Comparison of ENCODE assay signal across 26 cellular contexts in genomic region chr4:148263820-148264219, GRCh38.
"Had no signal": no experiment of that assay in that cellular context is flagged by ENCODE, and none has a peak within 500 bp of the region (broad histone marks: within the 10 kb centered on the region; RNA-seq: fewer than 3 reads in every experiment).

No MANE protein-coding gene starts in this region.

- H3K4me3 ChIP-seq: esophagus muscularis mucosa, gastrocnemius medialis, heart right ventricle, hepatocyte had no signal

- H3K9me3 ChIP-seq: esophagus muscularis mucosa, gastrocnemius medialis, heart right ventricle had no signal

- DNase-seq: activated CD4-positive, alpha-beta memory T cell treated with anti-CD3 and anti-CD28 coated beads, Interleukin-2, amount 10 ng/mL, durations not matched to agents 7 days and 5 days; activated CD4-positive, alpha-beta T cell treated with anti-CD3 and anti-CD28 coated beads for 36 hours; activated CD4-positive, alpha-beta T cell treated with anti-CD3 and anti-CD28 coated beads, Interleukin-2, amount 10 ng/mL, durations not matched to agents 24 days and 14 days; activated CD4-positive, CD25-positive, alpha-beta regulatory T cell; activated CD4-positive, CD25-positive, alpha-beta regulatory T cell treated with anti-CD3 and anti-CD28 coated beads, Interleukin-2, amount 50 U/mL, for 72 hours; activated effector memory CD4-positive, alpha-beta T cell treated with Interleukin-2 at 50 U/mL for 16 hours; activated gamma-delta T cell treated with Interleukin-2 at 50 U/mL for 16 hours; activated naive CD4-positive, alpha-beta T cell treated with anti-CD3 and anti-CD28 coated beads, Interleukin-2, amount 50 U/mL, for 16 hours; activated naive CD4-positive, alpha-beta T cell treated with Interleukin-2 at 50 U/mL for 16 hours; activated T-cell treated with anti-CD3 and anti-CD28 coated beads, Interleukin-2, amount 50 U/mL, for 4 hours; amniotic stem cell; anterior cingulate cortex; caudate nucleus; cortex of kidney; dermis blood vessel endothelial cell; effector CD4-positive, alpha-beta T cell; effector memory CD8-positive, alpha-beta T cell; erythroblast; foreskin keratinocyte; gastrocnemius medialis; heart right ventricle; T-helper 2 cell had no signal

- H3K27ac Mint-ChIP-seq: activated CD4-positive, alpha-beta memory T cell treated with anti-CD3 and anti-CD28 coated beads, Interleukin-2, amount 10 ng/mL, durations not matched to agents 7 days and 5 days; activated CD4-positive, alpha-beta T cell treated with anti-CD3 and anti-CD28 coated beads for 36 hours; activated CD4-positive, alpha-beta T cell treated with anti-CD3 and anti-CD28 coated beads, Interleukin-2, amount 10 ng/mL, durations not matched to agents 24 days and 14 days; activated T-helper 17 cell treated with anti-CD3 and anti-CD28 coated beads, Interleukin-2, amount 50 U/mL, for 72 hours; effector memory CD8-positive, alpha-beta T cell had no signal

- H3K4me1 ChIP-seq: foreskin keratinocyte had no signal

- H3K27me3 Mint-ChIP-seq: activated CD4-positive, alpha-beta memory T cell treated with anti-CD3 and anti-CD28 coated beads, Interleukin-2, amount 10 ng/mL, durations not matched to agents 7 days and 5 days; activated CD4-positive, alpha-beta T cell treated with anti-CD3 and anti-CD28 coated beads for 36 hours; activated CD4-positive, alpha-beta T cell treated with anti-CD3 and anti-CD28 coated beads, Interleukin-2, amount 10 ng/mL, durations not matched to agents 24 days and 14 days; activated naive CD8-positive, alpha-beta T cell; activated T-helper 17 cell treated with anti-CD3 and anti-CD28 coated beads, Interleukin-2, amount 50 U/mL, for 72 hours; effector memory CD8-positive, alpha-beta T cell had no signal

- H3K4me3 Mint-ChIP-seq: activated CD4-positive, alpha-beta memory T cell treated with anti-CD3 and anti-CD28 coated beads, Interleukin-2, amount 10 ng/mL, durations not matched to agents 7 days and 5 days; activated CD4-positive, alpha-beta T cell treated with anti-CD3 and anti-CD28 coated beads for 36 hours; activated CD4-positive, alpha-beta T cell treated with anti-CD3 and anti-CD28 coated beads, Interleukin-2, amount 10 ng/mL, durations not matched to agents 24 days and 14 days; activated naive CD8-positive, alpha-beta T cell; activated T-cell treated with anti-CD3 and anti-CD28 coated beads, Interleukin-2, amount 50 U/mL, for 4 hours; activated T-helper 17 cell treated with anti-CD3 and anti-CD28 coated beads, Interleukin-2, amount 50 U/mL, for 72 hours; effector memory CD8-positive, alpha-beta T cell had no signal

- H3K36me3 ChIP-seq: esophagus muscularis mucosa, gastrocnemius medialis, heart right ventricle had no signal

- H3K4me1 Mint-ChIP-seq: activated CD4-positive, alpha-beta memory T cell treated with anti-CD3 and anti-CD28 coated beads, Interleukin-2, amount 10 ng/mL, durations not matched to agents 7 days and 5 days; activated CD4-positive, alpha-beta T cell treated with anti-CD3 and anti-CD28 coated beads for 36 hours; activated CD4-positive, alpha-beta T cell treated with anti-CD3 and anti-CD28 coated beads, Interleukin-2, amount 10 ng/mL, durations not matched to agents 24 days and 14 days had no signal

- H3K27ac ChIP-seq: esophagus muscularis mucosa, foreskin keratinocyte, gastrocnemius medialis, heart right ventricle, hepatocyte had no signal

- H3K9me3 Mint-ChIP-seq: activated T-cell treated with anti-CD3 and anti-CD28 coated beads, Interleukin-2, amount 50 U/mL, for 4 hours; effector memory CD8-positive, alpha-beta T cell had no signal
